In genomic region chr14:91352101-91352500, GRCh38 we compare ENCODE assay signal across 10 cellular contexts.
DNase-seq lines count a peak whose midpoint lies in the region; ATAC-seq and TF ChIP-seq lines count a peak whose summit lies in the region.
"Had no signal": no experiment of that assay in that cellular context is flagged by ENCODE, and none has a peak within 500 bp of the region (broad histone marks: within the 10 kb centered on the region; RNA-seq: fewer than 3 reads in every experiment).

No MANE protein-coding gene starts in this region.

- H3K4me1 ChIP-seq in heart right ventricle (peaks cover 0 to 72% (median 22%) of the 10 kb centered on the region in 9 donors), sigmoid colon (peaks cover 0 to 26% (median 19%) of the 10 kb centered on the region in 4 donors), tibial artery (peaks cover 0 to 10% (median 4%) of the 10 kb centered on the region in 4 donors)

- no peaks in the 10 kb centered on the region for H3K27me3 Mint-ChIP-seq in T-helper 17 cell

- TF ChIP-seq EP300 in sigmoid colon (IDR thresholded peaks at IDR 0.05): no peak

- 22 to 26% methylated on average over 18 of the region's 18 CpGs for WGBS in heart right ventricle, 2 donors
- 76 to 81% methylated on average over 18 of the region's 18 CpGs for WGBS in sigmoid colon, 2 donors

- H3K27ac ChIP-seq in heart right ventricle (peak overlapping the region in 6 of 10 donors; percentile 16 to 71 (median 42)), sigmoid colon (peak overlapping the region; percentile 11 to 62 (median 48)), tibial artery (no peak overlapping the region)

- peaks cover 80% of the 10 kb centered on the region for H3K4me1 Mint-ChIP-seq in T-helper 17 cell

- intact Hi-C loops in heart right ventricle (cut with DNase I) (no loop called here), sigmoid colon (cut with DNase I) (no loop called here), tibial artery (cut with DNase I; ENCODE audit: low total_unique reads) (no loop called here)

- peaks cover 5% of the 10 kb centered on the region for H3K36me3 Mint-ChIP-seq in T-helper 17 cell (ENCODE audit: low read depth)

- H3K36me3 ChIP-seq in heart right ventricle: no peaks in the 10 kb centered on the region
- H3K36me3 ChIP-seq in sigmoid colon: no peaks in the 10 kb centered on the region
- H3K36me3 ChIP-seq in tibial artery: no peaks in the 10 kb centered on the region
- H3K36me3 ChIP-seq: breast epithelium had no signal

- H3K27me3 ChIP-seq in heart right ventricle (peaks cover 0 to 9% (median 5%) of the 10 kb centered on the region in 7 donors), sigmoid colon (no peaks in the 10 kb centered on the region), tibial artery (peaks cover 0 to 7% of the 10 kb centered on the region in 2 donors)
- H3K27me3 ChIP-seq: breast epithelium had no signal

- H3K4me3 Mint-ChIP-seq in T-helper 17 cell: peak overlapping the region; percentile 93

- H3K27ac Mint-ChIP-seq in T-helper 17 cell: peak overlapping the region; percentile 99

- TF ChIP-seq CTCF in heart right ventricle (IDR thresholded peaks at IDR 0.05): no peak
- no peak for TF ChIP-seq CTCF in sigmoid colon (IDR thresholded peaks at IDR 0.05)
- TF ChIP-seq CTCF in tibial artery (IDR thresholded peaks at IDR 0.05): no peak

- peak overlapping the region in 3 of 10 donors; percentile 2 to 12 (median 10) for H3K4me3 ChIP-seq in heart right ventricle
- peak overlapping the region in 1 of 4 donors; percentile 8 for H3K4me3 ChIP-seq in sigmoid colon
- peak overlapping the region in 1 of 2 donors; percentile 16 for H3K4me3 ChIP-seq in tibial artery
- H3K4me3 ChIP-seq: breast epithelium had no signal

- no peak for ATAC-seq in T-helper 17 cell
- peak; percentile 75 to 96 (median 84) for ATAC-seq in heart right ventricle
- ATAC-seq in GM21515 (IDR thresholded peaks at IDR 0.05; ENCODE audit: unreplicated experiment): no peak
- no peak for ATAC-seq in HG03280 (IDR thresholded peaks at IDR 0.05; ENCODE audit: unreplicated experiment)

- no peak for TF ChIP-seq POLR2A in sigmoid colon (IDR thresholded peaks at IDR 0.05)

- DNase-seq in DMS79 treated with DMSO at 0.1 percent for 48 hours (lab: John Stamatoyannopoulos, UW): peak; percentile 47
- DNase-seq in DMS79 (lab: John Stamatoyannopoulos, UW): no peak
- no peak for DNase-seq in T-helper 17 cell
- peak; percentile 57 to 63 for DNase-seq in heart right ventricle
- DNase-seq in sigmoid colon: peak; percentile 84
- DNase-seq in tibial artery: no peak
- DNase-seq: NCI-H1436 treated with DMSO at 0.1 percent for 48 hours had no signal

- no peaks in the 10 kb centered on the region for H3K9me3 ChIP-seq in T-helper 17 cell (ENCODE audit: control insufficient read depth, low read length, poor library complexity, severe bottlenecking)
- no peaks in the 10 kb centered on the region for H3K9me3 ChIP-seq in heart right ventricle
- H3K9me3 ChIP-seq in sigmoid colon: no peaks in the 10 kb centered on the region
- H3K9me3 ChIP-seq in tibial artery: no peaks in the 10 kb centered on the region
- H3K9me3 ChIP-seq: breast epithelium had no signal

Comparison
In these comparisons a context has a peak if more than half of its experiments do, and no peak if none do; other contexts are left out.
1. DNase-seq: peak in DMS79 treated with DMSO at 0.1 percent for 48 hours (single experiment), heart right ventricle (2 of 2) and sigmoid colon (single experiment); none in DMS79 (single experiment), T-helper 17 cell (0 of 3) and tibial artery (0 of 2).
2. ATAC-seq: peak in heart right ventricle (8 of 8); none in T-helper 17 cell (single experiment), GM21515 (single experiment) and HG03280 (single experiment).
3. H3K27ac ChIP-seq: peak in heart right ventricle (6 of 10) and sigmoid colon (4 of 4); none in tibial artery (0 of 2).